ENCODE assay signal across 12 cellular contexts in the genomic region with DNA sequence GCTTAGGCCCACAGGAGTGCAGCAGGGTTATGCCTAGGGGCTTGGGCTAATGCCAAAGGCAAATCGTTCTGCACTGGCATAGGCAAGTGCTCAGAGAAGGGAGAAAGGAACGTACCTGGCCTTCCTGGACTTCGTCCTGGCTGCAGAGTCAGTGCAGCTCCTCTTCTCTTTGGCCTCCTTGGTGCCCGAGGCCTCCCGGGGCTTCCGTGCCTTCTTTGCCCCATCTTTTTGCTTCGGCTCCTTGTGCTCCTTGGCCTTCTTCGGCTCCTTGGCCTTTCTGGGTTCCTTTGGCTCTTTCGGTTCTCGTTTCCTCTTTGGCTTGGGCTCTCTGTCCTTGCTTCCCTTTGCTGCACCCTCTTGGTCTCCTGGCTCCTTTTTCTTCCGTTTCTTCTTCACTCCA.
A peak's percentile ranks its signal among the peaks of the same experiment; 100 is the strongest.
DNase-seq lines count a peak whose midpoint lies in the region; ATAC-seq and TF ChIP-seq lines count a peak whose summit lies in the region.
"Had no signal": no experiment of that assay in that cellular context is flagged by ENCODE, and none has a peak within 500 bp of the region (broad histone marks: within the 10 kb centered on the region; RNA-seq: fewer than 3 reads in every experiment).

No MANE protein-coding gene starts in this region.

- H3K27me3 Mint-ChIP-seq in CD4-positive, CD25-positive, alpha-beta regulatory T cell, result no peaks in the 10 kb centered on the region
- no peaks in the 10 kb centered on the region for H3K27me3 Mint-ChIP-seq in glutamatergic neuron (ENCODE audit: unreplicated experiment)
- H3K27me3 Mint-ChIP-seq in activated T-helper 2 cell treated with anti-CD3 and anti-CD28 coated beads, Interferon-gamma antibody, Interleukin-2, Interleukin-4, amounts not matched to agents 10 μg/mL and 5 μg/mL and 100 μg/mL, durations not matched to agents 14 hours and 24 hours and 36 hours (ENCODE audit: low read depth), result no peaks in the 10 kb centered on the region
- H3K27me3 Mint-ChIP-seq: CD4-positive, alpha-beta T cell had no signal

- no peaks in the 10 kb centered on the region for H3K27me3 ChIP-seq in CD4-positive, CD25-positive, alpha-beta regulatory T cell (ENCODE audit: control insufficient read depth, insufficient read depth, low read length)
- no peaks in the 10 kb centered on the region for H3K27me3 ChIP-seq in PC-9 (ENCODE audit: insufficient read depth, low read depth)
- no peaks in the 10 kb centered on the region for H3K27me3 ChIP-seq in effector memory CD4-positive, alpha-beta T cell (replicated peaks; ENCODE audit: control insufficient read depth, insufficient read depth, low read length, poor library complexity, severe bottlenecking)

- peaks cover 0 to 2% of the 10 kb centered on the region in 2 experiments for H3K9me3 ChIP-seq in CD4-positive, CD25-positive, alpha-beta regulatory T cell (ENCODE audit: control insufficient read depth in 2 of 2, low read length in 2 of 2)
- peaks cover 4% of the 10 kb centered on the region; the same call in 1 of the 2 replicates for H3K9me3 ChIP-seq in PC-9 (ENCODE audit: insufficient read depth, low read depth)
- H3K9me3 ChIP-seq in effector memory CD4-positive, alpha-beta T cell (ENCODE audit: control insufficient read depth, low read length), result no peaks in the 10 kb centered on the region

- H3K4me3 Mint-ChIP-seq in CD4-positive, CD25-positive, alpha-beta regulatory T cell, result no peak overlapping the region
- no peak overlapping the region for H3K4me3 Mint-ChIP-seq in glutamatergic neuron (ENCODE audit: unreplicated experiment)
- no peak overlapping the region for H3K4me3 Mint-ChIP-seq in activated T-helper 2 cell treated with anti-CD3 and anti-CD28 coated beads, Interferon-gamma antibody, Interleukin-2, Interleukin-4, amounts not matched to agents 10 μg/mL and 5 μg/mL and 100 μg/mL, durations not matched to agents 14 hours and 24 hours and 36 hours (ENCODE audit: low read depth)
- H3K4me3 Mint-ChIP-seq: CD4-positive, alpha-beta T cell had no signal

- peaks cover 34% of the 10 kb centered on the region for H3K36me3 ChIP-seq in CD4-positive, CD25-positive, alpha-beta regulatory T cell (ENCODE audit: control insufficient read depth, insufficient read depth, low read length)
- peaks cover 17% of the 10 kb centered on the region; the same call in 1 of the 2 replicates for H3K36me3 ChIP-seq in PC-9 (ENCODE audit: low read depth)
- H3K36me3 ChIP-seq in effector memory CD4-positive, alpha-beta T cell (ENCODE audit: control insufficient read depth, insufficient read depth, low read length), result peaks cover 39% of the 10 kb centered on the region

- H2AFZ ChIP-seq in PC-9, result no peak overlapping the region

- peak overlapping the region in 2 of 3 donors; percentile 69 to 76 for H3K27ac Mint-ChIP-seq in CD4-positive, CD25-positive, alpha-beta regulatory T cell
- H3K27ac Mint-ChIP-seq in glutamatergic neuron (ENCODE audit: unreplicated experiment), result peak overlapping the region; percentile 24
- no peak overlapping the region for H3K27ac Mint-ChIP-seq in activated T-helper 2 cell treated with anti-CD3 and anti-CD28 coated beads, Interferon-gamma antibody, Interleukin-2, Interleukin-4, amounts not matched to agents 10 μg/mL and 5 μg/mL and 100 μg/mL, durations not matched to agents 14 hours and 24 hours and 36 hours
- H3K27ac Mint-ChIP-seq: CD4-positive, alpha-beta T cell had no signal

- ATAC-seq in CD4-positive, CD25-positive, alpha-beta regulatory T cell (ENCODE audit: low read depth in 2 of 2), result no peak

- peaks cover 3% of the 10 kb centered on the region; the same call in 1 of the 2 replicates for H3K79me2 ChIP-seq in PC-9 (ENCODE audit: low read depth)

- no peak for TF ChIP-seq CTCF in 22Rv1 (IDR thresholded peaks at IDR 0.05)
- TF ChIP-seq CTCF in PC-9 (conservative IDR thresholded peaks at IDR 0.05), result no peak
- TF ChIP-seq CTCF in glutamatergic neuron (IDR thresholded peaks at IDR 0.05; ENCODE audit: partially characterized antibody, unreplicated experiment), result no peak

- POLR2A ChIA-PET in PC-9 (lab: Charles Lee; ENCODE audit: unreplicated experiment), result no interaction called here

- H3K27ac ChIP-seq in 22Rv1 (peak overlapping the region; percentile 75), PC-9 (no peak overlapping the region)
- no peak overlapping the region for H3K27ac ChIP-seq in CD4-positive, CD25-positive, alpha-beta regulatory T cell (ENCODE audit: insufficient read depth, low read length, poor library complexity, severe bottlenecking)
- H3K27ac ChIP-seq in effector memory CD4-positive, alpha-beta T cell (ENCODE audit: insufficient read depth, low read length, poor library complexity, severe bottlenecking), result no peak overlapping the region
- H3K27ac ChIP-seq: HL-60 had no signal

- no peak overlapping the region for H3K4me2 ChIP-seq in PC-9

- H3K4me1 Mint-ChIP-seq in CD4-positive, CD25-positive, alpha-beta regulatory T cell, result peaks cover 0 to 30% (median 21%) of the 10 kb centered on the region in 4 donors
- H3K4me1 Mint-ChIP-seq in glutamatergic neuron (ENCODE audit: low read depth, unreplicated experiment), result peaks cover 4% of the 10 kb centered on the region
- H3K4me1 Mint-ChIP-seq in activated T-helper 2 cell treated with anti-CD3 and anti-CD28 coated beads, Interferon-gamma antibody, Interleukin-2, Interleukin-4, amounts not matched to agents 10 μg/mL and 5 μg/mL and 100 μg/mL, durations not matched to agents 14 hours and 24 hours and 36 hours (ENCODE audit: low read depth), result peaks cover 2% of the 10 kb centered on the region

- H4K20me1 ChIP-seq in PC-9 (ENCODE audit: insufficient read depth), result peaks cover 14% of the 10 kb centered on the region; the same call in 1 of the 2 replicates

- CTCF ChIA-PET in PC-9 (lab: Charles Lee), result no interaction called here

- no peak for DNase-seq in CD4-positive, CD25-positive, alpha-beta regulatory T cell
- DNase-seq in PC-9 (no peak), glutamatergic neuron (no peak), NCI-H1694 (lab: John Stamatoyannopoulos, UW) (no peak)
- DNase-seq in activated T-helper 2 cell treated with anti-CD3 and anti-CD28 coated beads, Interferon-gamma antibody, Interleukin-2, Interleukin-4, amounts not matched to agents 10 μg/mL and 5 μg/mL and 100 μg/mL, durations not matched to agents 14 hours and 24 hours and 36 hours (ENCODE audit: low spot score), result no peak
- no peak for DNase-seq in effector memory CD4-positive, alpha-beta T cell
- DNase-seq: CD4-positive, alpha-beta T cell; DMS79 treated with DMSO at 0.1 percent for 48 hours; NCI-H1417 treated with DMSO at 0.1 percent for 48 hours; NCI-H510A had no signal

- H3K9me3 Mint-ChIP-seq in CD4-positive, CD25-positive, alpha-beta regulatory T cell, result peaks cover 0 to 6% (median 0%) of the 10 kb centered on the region in 7 donors
- H3K9me3 Mint-ChIP-seq in glutamatergic neuron (ENCODE audit: unreplicated experiment), result peaks cover 7% of the 10 kb centered on the region
- H3K9me3 Mint-ChIP-seq in activated T-helper 2 cell treated with anti-CD3 and anti-CD28 coated beads, Interferon-gamma antibody, Interleukin-2, Interleukin-4, amounts not matched to agents 10 μg/mL and 5 μg/mL and 100 μg/mL, durations not matched to agents 14 hours and 24 hours and 36 hours, result peaks cover 8% of the 10 kb centered on the region

- no peaks in the 10 kb centered on the region for H3K4me1 ChIP-seq in CD4-positive, CD25-positive, alpha-beta regulatory T cell (ENCODE audit: control insufficient read depth, insufficient read depth, low read length, poor library complexity, severe bottlenecking)
- H3K4me1 ChIP-seq in PC-9 (replicated peaks; ENCODE audit: insufficient read depth), result no peaks in the 10 kb centered on the region
- no peaks in the 10 kb centered on the region for H3K4me1 ChIP-seq in effector memory CD4-positive, alpha-beta T cell (ENCODE audit: control insufficient read depth, insufficient read depth, low read length, poor library complexity, severe bottlenecking)

- peaks cover 28% of the 10 kb centered on the region for H3K36me3 Mint-ChIP-seq in CD4-positive, CD25-positive, alpha-beta regulatory T cell
- H3K36me3 Mint-ChIP-seq in glutamatergic neuron (ENCODE audit: unreplicated experiment), result peaks cover 4% of the 10 kb centered on the region
- peaks cover 26% of the 10 kb centered on the region for H3K36me3 Mint-ChIP-seq in activated T-helper 2 cell treated with anti-CD3 and anti-CD28 coated beads, Interferon-gamma antibody, Interleukin-2, Interleukin-4, amounts not matched to agents 10 μg/mL and 5 μg/mL and 100 μg/mL, durations not matched to agents 14 hours and 24 hours and 36 hours (ENCODE audit: low read depth)

- no peak overlapping the region for H3K4me3 ChIP-seq in CD4-positive, CD25-positive, alpha-beta regulatory T cell (ENCODE audit: low read depth, low read length)
- H3K4me3 ChIP-seq in PC-9, result no peak overlapping the region
- H3K4me3 ChIP-seq in effector memory CD4-positive, alpha-beta T cell (ENCODE audit: insufficient read depth, low read depth, low read length, poor library complexity, severe bottlenecking), result no peak overlapping the region

- intact Hi-C loops in PC-9 (cut with micrococcal nuclease; ENCODE audit: unreplicated experiment), result no loop called here
- intact Hi-C loops in activated T-helper 2 cell treated with anti-CD3 and anti-CD28 coated beads, Interferon-gamma antibody, Interleukin-2, Interleukin-4, amounts not matched to agents 10 μg/mL and 5 μg/mL and 100 μg/mL, durations not matched to agents 14 hours and 24 hours and 36 hours (cut with micrococcal nuclease), result no loop called here

- H3K9me2 ChIP-seq in PC-9 (ENCODE audit: insufficient read depth), result no peaks in the 10 kb centered on the region

- H3F3A ChIP-seq in PC-9 (ENCODE audit: insufficient read depth, low read depth), result no peaks in the 10 kb centered on the region

- BruUV-seq in PC-9 (replicated peaks; lab: Mats Ljungman, UMichigan), result TSS peak; percentile 49
